Comparison of ENCODE assay signal across 1 cellular context in genomic region chr1:6207921-6208320, GRCh38.
TF ChIP-seq lines count a peak whose summit lies in the region.

No MANE protein-coding gene starts in this region.

TF ChIP-seq in HCT116, 20 proteins besides CTCF, POLR2A, EP300 and RAD21:
- TF ChIP-seq CBX3 (IDR thresholded peaks at IDR 0.05; ENCODE audit: low read depth) (no peak), EGR1 (IDR thresholded peaks at IDR 0.05; ENCODE audit: low read depth) (no peak), YY1 (IDR thresholded peaks at IDR 0.05; ENCODE audit: extremely low read depth, insufficient replicate concordance, low read depth, low read length) (no peak), REST (IDR thresholded peaks at IDR 0.05; ENCODE audit: low read depth) (no peak), JUND (IDR thresholded peaks at IDR 0.05) (no peak)
